In genomic region chr1:21654209-21654608, GRCh38 we compare ENCODE assay signal across 2 cellular contexts.
TF ChIP-seq lines count a peak whose summit lies in the region.

No MANE protein-coding gene starts in this region.

TF ChIP-seq in A549, 52 proteins besides CTCF, POLR2A, EP300 and RAD21:
- TF ChIP-seq ELK1 (IDR thresholded peaks at IDR 0.05; ENCODE audit: low read depth, low read length) (no peak), KDM1A (IDR thresholded peaks at IDR 0.05; ENCODE audit: low read depth) (peak; percentile 45; the same call in 1 of the 2 replicates)

TF ChIP-seq in K562, 482 proteins besides CTCF, POLR2A, EP300 and RAD21:
- TF ChIP-seq BCL6 (CRISPR knock-in tag; IDR thresholded peaks at IDR 0.05) (no peak), C11orf30 (IDR thresholded peaks at IDR 0.05; ENCODE audit: low read depth) (peak; percentile 20; the same call in 1 of the 2 replicates), KDM1A (IDR thresholded peaks at IDR 0.05) (peak; percentile 34 to 49; a peak in 3 of 4 replicates), CHD4 (IDR thresholded peaks at IDR 0.05; ENCODE audit: insufficient read depth, insufficient replicate concordance, low read depth, low read length, poor library complexity, severe bottlenecking) (no peak), RBM25 (IDR thresholded peaks at IDR 0.05; ENCODE audit: low read depth, low read length, severe bottlenecking) (peak; percentile 80), DEAF1 (CRISPR knock-in tag; IDR thresholded peaks at IDR 0.05) (no peak), MYBL2 (IDR thresholded peaks at IDR 0.05; ENCODE audit: low read depth) (no peak), MYBL2 (CRISPR knock-in tag; IDR thresholded peaks at IDR 0.05; ENCODE audit: borderline replicate concordance) (no peak), BCOR (IDR thresholded peaks at IDR 0.05) (peak; percentile 58), RNF2 (IDR thresholded peaks at IDR 0.05) (no peak), FOXP1 (CRISPR knock-in tag; IDR thresholded peaks at IDR 0.05) (no peak), ZBTB2 (IDR thresholded peaks at IDR 0.05) (no peak), RCOR1 (IDR thresholded peaks at IDR 0.05; ENCODE audit: borderline replicate concordance in 1 of 2, low read depth in 2 of 2, low read length in 2 of 2) (0 out of 4 replicates have a peak, but pooled peaks of 1 of the 2 experiments have one; percentile 7), ZNF766 (CRISPR knock-in tag; conservative IDR thresholded peaks at IDR 0.05) (no peak), MGA (IDR thresholded peaks at IDR 0.05) (no peak), STAT5A (IDR thresholded peaks at IDR 0.05; ENCODE audit: borderline replicate concordance, low read length) (no peak), HDAC6 (IDR thresholded peaks at IDR 0.05; ENCODE audit: low read depth, low read length) (no peak), ZNF224 (CRISPR knock-in tag; IDR thresholded peaks at IDR 0.05) (no peak), ZNF316 (IDR thresholded peaks at IDR 0.05) (peak; percentile 43)
